In the genomic region with DNA sequence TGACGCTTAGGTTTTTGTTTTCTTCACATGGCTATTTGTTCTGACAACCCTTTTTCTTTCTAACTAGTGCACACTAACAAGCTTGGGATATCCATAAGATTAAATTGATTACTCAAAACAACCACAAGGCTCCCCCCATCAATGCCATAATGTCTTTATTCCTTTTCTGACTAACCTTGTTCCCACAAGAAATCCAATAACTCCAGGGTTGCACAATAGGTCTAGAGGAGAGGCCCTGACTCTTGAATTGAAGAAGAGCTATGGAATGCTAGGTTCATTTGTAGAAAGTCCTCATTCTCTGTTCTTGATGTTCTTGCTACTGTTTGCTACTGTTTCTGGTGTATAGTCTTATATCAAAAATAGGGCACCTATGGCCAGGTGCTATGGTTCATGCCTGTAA, we compare ENCODE assay signal across 21 cellular contexts.
"Had no signal": no experiment of that assay in that cellular context is flagged by ENCODE, and none has a peak within 500 bp of the region (broad histone marks: within the 10 kb centered on the region; RNA-seq: fewer than 3 reads in every experiment).

No MANE protein-coding gene starts in this region.

- H3K27ac ChIP-seq: ascending aorta, lower lobe of right lung, upper lobe of right lung had no signal

- H3K4me3 ChIP-seq: ascending aorta, lower lobe of right lung, upper lobe of right lung had no signal

- H3K9me3 ChIP-seq: ascending aorta, lower lobe of right lung, upper lobe of right lung had no signal

- H3K27me3 ChIP-seq: ascending aorta, upper lobe of right lung had no signal

- DNase-seq: activated CD4-positive, alpha-beta memory T cell treated with anti-CD3 and anti-CD28 coated beads, Interleukin-2, amount 10 ng/mL, durations not matched to agents 7 days and 5 days; activated CD4-positive, alpha-beta T cell treated with anti-CD3 and anti-CD28 coated beads for 4 hours; activated CD8-positive, alpha-beta memory T cell treated with anti-CD3 and anti-CD28 coated beads, Interleukin-2, amount 10 ng/mL, durations not matched to agents 7 days and 5 days; activated naive CD4-positive, alpha-beta T cell treated with Interleukin-2 at 50 U/mL for 16 hours; cortex of kidney; foreskin melanocyte; glutamatergic neuron; hippocampal formation; islet precursor cell; left colon; lower lobe of right lung; nephron progenitor cell; nucleus accumbens; posterior cingulate gyrus; retina; stimulated activated CD4-positive, alpha-beta T cell treated with anti-CD3 and anti-CD28 coated beads, Interleukin-12 subunit alpha, Interleukin-12 subunit beta, amount 100 ng/mL, for 4 hours; stimulated activated CD4-positive, alpha-beta T cell treated with anti-CD3 and anti-CD28 coated beads, Interleukin-1b, Interleukin-23, amount 100 ng/mL, for 48 hours; stimulated activated CD8-positive, alpha-beta memory T cell treated with anti-CD3 and anti-CD28 coated beads, Interleukin-4, amount 100 ng/mL, for 48 hours; stimulated activated naive CD4-positive, alpha-beta T cell; upper lobe of right lung had no signal

- H3K4me1 ChIP-seq: ascending aorta, lower lobe of right lung, upper lobe of right lung had no signal

- H3K36me3 ChIP-seq: ascending aorta, lower lobe of right lung, upper lobe of right lung had no signal
